ENCODE assay signal across 9 cellular contexts in genomic region chr12:21509768-21510167, GRCh38. TPM values are rescaled to one million over a fixed set of nuclear protein-coding genes. Genes with fewer than 3 reads are reported as not detected.
A peak's percentile ranks its signal among the peaks of the same experiment; 100 is the strongest.
DNase-seq lines count a peak whose midpoint lies in the region; ATAC-seq and TF ChIP-seq lines count a peak whose summit lies in the region.
"Had no signal": no experiment of that assay in that cellular context is flagged by ENCODE, and none has a peak within 500 bp of the region (broad histone marks: within the 10 kb centered on the region; RNA-seq: fewer than 3 reads in every experiment).

No MANE protein-coding gene starts in this region.

- peak overlapping the region; percentile 84 for H3K27ac Mint-ChIP-seq in central memory CD8-positive, alpha-beta T cell (ENCODE audit: low read depth)
- no peak overlapping the region for H3K27ac Mint-ChIP-seq in HFFc6

- H3K36me3 Mint-ChIP-seq in central memory CD8-positive, alpha-beta T cell (ENCODE audit: insufficient read depth), result peaks cover 30% of the 10 kb centered on the region
- peaks cover 26% of the 10 kb centered on the region for H3K36me3 Mint-ChIP-seq in HFFc6 (ENCODE audit: low read depth)

- ATAC-seq in GM18861 (IDR thresholded peaks at IDR 0.05; ENCODE audit: unreplicated experiment), result peak; percentile 92
- peak; percentile 95 for ATAC-seq in GM21515 (IDR thresholded peaks at IDR 0.05; ENCODE audit: unreplicated experiment)
- ATAC-seq in HG03280 (IDR thresholded peaks at IDR 0.05; ENCODE audit: unreplicated experiment), result peak; percentile 91
- ATAC-seq in central memory CD8-positive, alpha-beta T cell (replicated peaks; ENCODE audit: extremely low read depth, poor library complexity, severe bottlenecking), result no peak

- H3K9me3 Mint-ChIP-seq in central memory CD8-positive, alpha-beta T cell, result no peaks in the 10 kb centered on the region
- H3K9me3 Mint-ChIP-seq in HFFc6, result no peaks in the 10 kb centered on the region

- H3K27me3 Mint-ChIP-seq in central memory CD8-positive, alpha-beta T cell, result no peaks in the 10 kb centered on the region
- peaks cover 2% of the 10 kb centered on the region; the same call in 1 of the 2 replicates for H3K27me3 Mint-ChIP-seq in HFFc6 (ENCODE audit: insufficient read depth)

- H3K4me1 Mint-ChIP-seq in central memory CD8-positive, alpha-beta T cell, result peaks cover 20% of the 10 kb centered on the region
- H3K4me1 Mint-ChIP-seq in HFFc6 (ENCODE audit: low read depth), result peaks cover 13% of the 10 kb centered on the region

- H3K4me3 Mint-ChIP-seq in central memory CD8-positive, alpha-beta T cell, result peak overlapping the region; percentile 39
- H3K4me3 Mint-ChIP-seq in HFFc6, result no peak overlapping the region

- TF ChIP-seq CTCF in HFFc6 (IDR thresholded peaks at IDR 0.05), result no peak

- no peak for DNase-seq in central memory CD8-positive, alpha-beta T cell (ENCODE audit: low spot score in 2 of 2)
- DNase-seq in stimulated activated CD4-positive, alpha-beta T cell treated with anti-CD3 and anti-CD28 coated beads, Interleukin-4, amount 100 ng/mL, for 4 hours, result no peak
- DNase-seq in HFFc6, result no peak
- DNase-seq in COLO829 (ENCODE audit: low spot score), result no peak
- no peak for DNase-seq in activated gamma-delta T cell (lab: John Stamatoyannopoulos, UW)
- DNase-seq: kidney glomerular epithelial cell had no signal

RNA-seq across cellular contexts. Expression of gene GOLT1B, which starts 8.2 kb away (rescaled TPM):
- 100 to 1,000 TPM in 1 of 6 experiments, 10 to 100 TPM in 5; 78.8 to 115 (median 98.1) TPM for total RNA-seq in HFFc6 (2021; fragmentation: NEBNext Ultra II Directional; extraction: Animal tissue kit (Norgen Biotek cat#: 25700))

RNA-seq across cellular contexts. Expression of gene RECQL, which starts 8.3 kb away (rescaled TPM):
- total RNA-seq in HFFc6 (2021; fragmentation: NEBNext Ultra II Directional; extraction: Animal tissue kit (Norgen Biotek cat#: 25700)), result 10 to 100 TPM; 34.9 to 43.6 (median 39.2) TPM

RNA-seq across cellular contexts. Expression of gene SPX, which starts 16.3 kb away (rescaled TPM):
- not detected for total RNA-seq in HFFc6 (2021; fragmentation: NEBNext Ultra II Directional; extraction: Animal tissue kit (Norgen Biotek cat#: 25700))
